8 cellular contexts compared by ENCODE assay signal in genomic region chr2:110204408-110205385, GRCh38. TPM values are rescaled to one million over a fixed set of nuclear protein-coding genes. Genes with fewer than 3 reads are reported as not detected.
DNase-seq lines count a peak whose midpoint lies in the region; ATAC-seq, FAIRE-seq and TF ChIP-seq lines count a peak whose summit lies in the region.

TSS of gene NPHP1 (minus strand) at chr2:110205013. CDS start at chr2:110204968, 45 bp downstream.

- peak; percentile 80 for FAIRE-seq in GM19239 (lab: Jason Lieb, UNC)

- H3K36me3 ChIP-seq in BLaER1: peaks cover 19% of the 10 kb centered on the region
- H3K36me3 ChIP-seq in left lung: peaks cover 0 to 12% of the 10 kb centered on the region in 2 donors

- H3K27me3 ChIP-seq in BLaER1 (no peaks in the 10 kb centered on the region), left lung (no peaks in the 10 kb centered on the region)

- H3K27me3 Mint-ChIP-seq in activated CD4-positive, alpha-beta T cell treated with anti-CD3 and anti-CD28 coated beads, Interleukin-2, amount 10 ng/mL, durations not matched to agents 24 days and 14 days: peaks cover 7% of the 10 kb centered on the region

- no peak within 1 kb of the TSS for H3K27ac ChIP-seq in BLaER1
- peak within 1 kb of the TSS; percentile 38 to 66 for H3K27ac ChIP-seq in coronary artery
- peak within 1 kb of the TSS in 1 of 2 donors; percentile 57 for H3K27ac ChIP-seq in left lung

- peak; percentile 98 for ATAC-seq in HG03432 (IDR thresholded peaks at IDR 0.05; ENCODE audit: unreplicated experiment)
- peak; percentile 97 for ATAC-seq in left lung

- peak within 1 kb of the TSS; percentile 72 for H3K9ac ChIP-seq in BLaER1

- DNase-seq in GM19239 (ENCODE audit: insufficient read length, low spot score) (peak; percentile 91), NCI-H510A (lab: John Stamatoyannopoulos, UW) (peak; percentile 54), coronary artery (ENCODE audit: low spot score) (peak; percentile 85), left lung (peak; percentile 85 to 92)
- DNase-seq in activated CD4-positive, alpha-beta T cell treated with anti-CD3 and anti-CD28 coated beads, Interleukin-2, amount 10 ng/mL, durations not matched to agents 24 days and 14 days: peak; percentile 97
- peak; percentile 86 to 87 for DNase-seq in stimulated activated CD4-positive, alpha-beta T cell treated with anti-CD3 and anti-CD28 coated beads, Interleukin-2, amount 100 ng/mL, for 24 hours

- intact Hi-C loops in activated CD4-positive, alpha-beta T cell treated with anti-CD3 and anti-CD28 coated beads, Interleukin-2, amount 10 ng/mL, durations not matched to agents 24 days and 14 days (cut with micrococcal nuclease): loop anchor here (1.0 kb wide), 1 partner anchor 8 kb away; the partner anchor contains the start of gene MTLN
- intact Hi-C loops in left lung (cut with DNase I): no loop called here

- peak within 1 kb of the TSS; percentile 74 for H3K4me3 ChIP-seq in BLaER1
- H3K4me3 ChIP-seq in coronary artery: peak within 1 kb of the TSS; percentile 93
- H3K4me3 ChIP-seq in left lung: peak within 1 kb of the TSS; percentile 67 to 89

- H3K36me3 Mint-ChIP-seq in activated CD4-positive, alpha-beta T cell treated with anti-CD3 and anti-CD28 coated beads, Interleukin-2, amount 10 ng/mL, durations not matched to agents 24 days and 14 days (ENCODE audit: low read depth): peaks cover 13% of the 10 kb centered on the region

- peaks cover 20% of the 10 kb centered on the region for H3K4me1 Mint-ChIP-seq in activated CD4-positive, alpha-beta T cell treated with anti-CD3 and anti-CD28 coated beads, Interleukin-2, amount 10 ng/mL, durations not matched to agents 24 days and 14 days

- H4K20me1 ChIP-seq in BLaER1: no peaks in the 10 kb centered on the region

- H3K4me3 Mint-ChIP-seq in activated CD4-positive, alpha-beta T cell treated with anti-CD3 and anti-CD28 coated beads, Interleukin-2, amount 10 ng/mL, durations not matched to agents 24 days and 14 days: peak within 1 kb of the TSS; percentile 89

- H3K27ac Mint-ChIP-seq in activated CD4-positive, alpha-beta T cell treated with anti-CD3 and anti-CD28 coated beads, Interleukin-2, amount 10 ng/mL, durations not matched to agents 24 days and 14 days: peak within 1 kb of the TSS; percentile 88

- H3K9me3 ChIP-seq in BLaER1 (no peaks in the 10 kb centered on the region), left lung (no peaks in the 10 kb centered on the region)

- TF ChIP-seq CTCF in coronary artery (IDR thresholded peaks at IDR 0.05) (no peak), left lung (IDR thresholded peaks at IDR 0.05) (no peak)

- H3K4me1 ChIP-seq in BLaER1 (peaks cover 13% of the 10 kb centered on the region), left lung (peaks cover 0 to 13% of the 10 kb centered on the region in 2 donors)

- peak within 1 kb of the TSS; percentile 81 for H3K4me2 ChIP-seq in BLaER1

- H3K9me3 Mint-ChIP-seq in activated CD4-positive, alpha-beta T cell treated with anti-CD3 and anti-CD28 coated beads, Interleukin-2, amount 10 ng/mL, durations not matched to agents 24 days and 14 days: no peaks in the 10 kb centered on the region

RNA-seq across cellular contexts. Expression of gene NPHP1, which starts in this region (rescaled TPM):
- total RNA-seq in activated CD4-positive, alpha-beta T cell treated with anti-CD3 and anti-CD28 coated beads, Interleukin-2, amount 10 ng/mL, durations not matched to agents 24 days and 14 days: 0.21 and 0.44 TPM in 2 replicates
- 1 to 10 TPM; 5.3 to 5.6 TPM for total RNA-seq in left lung

Comparison
In these comparisons a context has a peak if more than half of its experiments do, and no peak if none do; other contexts are left out.
1. Peak in DNase-seq in activated CD4-positive, alpha-beta T cell treated with anti-CD3 and anti-CD28 coated beads, Interleukin-2, amount 10 ng/mL, durations not matched to agents 24 days and 14 days; RNA of the gene not detected or under 1 TPM.